Comparison of ENCODE assay signal across 1 cellular context in genomic region chrX:132227383-132228112, GRCh38.
TF ChIP-seq lines count a peak whose summit lies in the region.

No MANE protein-coding gene starts in this region.

TF ChIP-seq in IMR-90, 13 proteins besides CTCF, POLR2A, EP300 and RAD21 (continued from another document):
- peak; percentile 59; the same call in 1 of the 2 replicates for TF ChIP-seq CEBPB (IDR thresholded peaks at IDR 0.05; ENCODE audit: low read depth, low read length)
TF ChIP-seq in IMR-90: peak in this region for 1.
